Comparison of ENCODE assay signal across 26 cellular contexts in genomic region chr12:115694564-115694963, GRCh38.
"Had no signal": no experiment of that assay in that cellular context is flagged by ENCODE, and none has a peak within 500 bp of the region (broad histone marks: within the 10 kb centered on the region; RNA-seq: fewer than 3 reads in every experiment).

No MANE protein-coding gene starts in this region.

- H3K9me3 ChIP-seq: esophagus squamous epithelium, gastrocnemius medialis, heart right ventricle, left ventricle myocardium inferior, lower lobe of right lung, mucosa of descending colon had no signal

- DNase-seq: dermis blood vessel endothelial cell; dorsolateral prefrontal cortex; effector CD8-positive, alpha-beta T cell; effector memory CD8-positive, alpha-beta T cell; endodermal cell; erythroblast; esophagus squamous epithelium; foreskin fibroblast; foreskin melanocyte; gastrocnemius medialis; glutamatergic neuron; head of caudate nucleus; heart right ventricle; hippocampal formation; immature natural killer cell; islet precursor cell; kidney; kidney glomerular epithelial cell; left colon; left ventricle myocardium inferior; lower lobe of right lung; mesenchymal stem cell; naive B cell had no signal

- H3K4me1 ChIP-seq: esophagus squamous epithelium, gastrocnemius medialis, heart right ventricle, left ventricle myocardium inferior, lower lobe of right lung had no signal

- H3K27me3 ChIP-seq: gastrocnemius medialis had no signal

- H3K4me3 ChIP-seq: coronary artery, dorsolateral prefrontal cortex, esophagus squamous epithelium, gastrocnemius medialis, heart right ventricle, left ventricle myocardium inferior, lower lobe of right lung, mucosa of descending colon had no signal

- H3K36me3 ChIP-seq: esophagus squamous epithelium, gastrocnemius medialis, heart right ventricle, left ventricle myocardium inferior, lower lobe of right lung had no signal

- H3K27ac ChIP-seq: coronary artery, dorsolateral prefrontal cortex, epithelial cell of prostate, esophagus squamous epithelium, gastrocnemius medialis, heart right ventricle, left ventricle myocardium inferior, lower lobe of right lung had no signal
